16 cellular contexts compared by ENCODE assay signal in the genomic region with DNA sequence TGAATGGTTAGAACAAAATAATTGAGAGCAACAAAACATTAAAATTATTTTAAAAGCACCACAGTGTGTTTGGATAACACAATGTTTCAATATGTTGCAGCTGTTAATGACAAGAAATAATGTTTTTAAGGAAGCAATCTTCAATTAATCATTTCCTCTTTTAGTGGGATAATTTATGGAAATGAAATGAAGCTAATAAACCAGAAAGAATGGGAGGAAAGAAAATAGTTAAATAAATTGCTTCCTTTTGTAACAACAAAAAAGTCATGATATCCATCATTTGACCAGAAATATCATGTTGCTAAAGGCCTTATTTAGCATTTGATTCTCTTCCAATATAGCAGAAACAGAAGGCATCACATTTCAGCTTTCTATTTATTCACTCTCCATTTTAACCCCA.
DNase-seq lines count a peak whose midpoint lies in the region; ATAC-seq, FAIRE-seq and TF ChIP-seq lines count a peak whose summit lies in the region.
"Had no signal": no experiment of that assay in that cellular context is flagged by ENCODE, and none has a peak within 500 bp of the region (broad histone marks: within the 10 kb centered on the region; RNA-seq: fewer than 3 reads in every experiment).

No MANE protein-coding gene starts in this region.

- H4K8ac ChIP-seq in H9 (replicated peaks; ENCODE audit: insufficient read length, low read depth, low read length) = no peak overlapping the region

- no peak overlapping the region for H3K18ac ChIP-seq in H9 (ENCODE audit: insufficient read length, low read depth, low read length)

- TF ChIP-seq CTCF in A673 (conservative IDR thresholded peaks at IDR 0.05; ENCODE audit: low read depth, low read length) (no peak), endothelial cell of umbilical vein (IDR thresholded peaks at IDR 0.05; ENCODE audit: extremely low read depth in 1 of 2, insufficient read depth in 1 of 2, low read depth in 1 of 2, low read length in 2 of 2) (no peak), H9 (conservative IDR thresholded peaks at IDR 0.05) (no peak)

- H4K91ac ChIP-seq in H9 (ENCODE audit: insufficient read length, low read depth, low read length) = no peak overlapping the region

- H2AFZ ChIP-seq in endothelial cell of umbilical vein (ENCODE audit: low read depth, low read length) (no peak overlapping the region), H9 (ENCODE audit: low read length) (no peak overlapping the region)

- no peak overlapping the region for H3K27ac Mint-ChIP-seq in H9
- H3K27ac Mint-ChIP-seq: CD14-positive monocyte; CD8-positive, alpha-beta T cell had no signal

- dilution Hi-C loops in endothelial cell of umbilical vein (cut with MboI; ENCODE audit: extremely low pct_ligation_motif_present, low sequenced_read_pairs) = no loop called here

- H3K56ac ChIP-seq in H9 (ENCODE audit: insufficient read length, low read depth, low read length) = no peak overlapping the region

- no peak overlapping the region for H3T11ph ChIP-seq in H9 (ENCODE audit: low read length)

- POLR2A ChIA-PET in A673 (lab: Charles Lee; ENCODE audit: low non-redundant PET) = interaction anchor here (0.5 kb wide), 1 partner anchor 166 kb away, joined by 6 read pairs; no protein-coding TSS in a partner anchor
- POLR2A ChIA-PET in endothelial cell of umbilical vein (lab: Charles Lee) = no interaction called here

- no peaks in the 10 kb centered on the region for H3K27me3 Mint-ChIP-seq in H9 (ENCODE audit: low read depth)

- no peaks in the 10 kb centered on the region for H3K9me3 ChIP-seq in A673 (ENCODE audit: low read depth, low read length, poor library complexity, severe bottlenecking)
- H3K9me3 ChIP-seq in endothelial cell of umbilical vein (replicated peaks; ENCODE audit: control insufficient read depth, insufficient read depth, low read length) = no peaks in the 10 kb centered on the region
- no peaks in the 10 kb centered on the region for H3K9me3 ChIP-seq in H9 (ENCODE audit: control insufficient read depth, low read depth, low read length)

- no peak overlapping the region for H2BK5ac ChIP-seq in H9 (ENCODE audit: insufficient read length, low read length)

- H3K27me3 ChIP-seq in A673 (replicated peaks; ENCODE audit: insufficient read depth, low read depth, low read length, poor library complexity) (no peaks in the 10 kb centered on the region), endothelial cell of umbilical vein (ENCODE audit: control insufficient read depth in 2 of 2, insufficient read depth in 2 of 2, low read length in 2 of 2) (no peaks in the 10 kb centered on the region), H9 (ENCODE audit: insufficient read depth, low read length) (no peaks in the 10 kb centered on the region)

- no peak overlapping the region for H2AK5ac ChIP-seq in H9 (ENCODE audit: insufficient read length, low read length)

- no peak overlapping the region for H3K23ac ChIP-seq in H9 (ENCODE audit: insufficient read length, low read depth, low read length)

- no peak overlapping the region for H3K9ac ChIP-seq in endothelial cell of umbilical vein (replicated peaks; ENCODE audit: extremely low read depth, insufficient read depth, low read length)
- no peak overlapping the region for H3K9ac ChIP-seq in H9 (ENCODE audit: extremely low read depth, insufficient read length, low read length)

- H3K4me2 ChIP-seq in endothelial cell of umbilical vein (ENCODE audit: insufficient read depth, low read length) (no peak overlapping the region), H9 (ENCODE audit: insufficient read depth, insufficient read length, low read length) (no peak overlapping the region)

- ATAC-seq in GM21528 (IDR thresholded peaks at IDR 0.05; ENCODE audit: low FRiP score, unreplicated experiment) = no peak
- ATAC-seq: CD8-positive, alpha-beta T cell had no signal

- H3K4me3 ChIP-seq in A673 (ENCODE audit: low read depth, low read length, poor library complexity, severe bottlenecking) = no peak overlapping the region
- no peak overlapping the region for H3K4me3 ChIP-seq in endothelial cell of umbilical vein (replicated peaks in 1 of 3; ENCODE audit: insufficient read depth in 1 of 3, low read depth in 1 of 3, low read length in 3 of 3)

- H2BK20ac ChIP-seq in H9 (ENCODE audit: low read depth, low read length, poor library complexity, severe bottlenecking) = no peak overlapping the region

- no peak for TF ChIP-seq POLR2A in H54 (IDR thresholded peaks at IDR 0.05; ENCODE audit: low read depth, low read length)
- TF ChIP-seq POLR2A in endothelial cell of umbilical vein (IDR thresholded peaks at IDR 0.05; ENCODE audit: low read depth, low read length) = no peak

- CTCF ChIA-PET in A673 (lab: Charles Lee) = no interaction called here
- CTCF ChIA-PET in endothelial cell of umbilical vein (lab: Charles Lee) = interaction anchor here (0.7 to 1.8 kb wide), 4 partner anchors 13 to 1054 kb away, joined by 3 to 6 read pairs (median 4); no protein-coding TSS in a partner anchor

- H3K4me1 ChIP-seq in A673 (ENCODE audit: insufficient read depth, low read length, poor library complexity, severe bottlenecking) (peaks cover 29% of the 10 kb centered on the region), endothelial cell of umbilical vein (ENCODE audit: control insufficient read depth, extremely low read depth, insufficient read depth, low read length) (no peaks in the 10 kb centered on the region), H9 (ENCODE audit: insufficient read depth, low read length) (no peaks in the 10 kb centered on the region)

- peaks cover 6 to 8% (median 6%) of the 10 kb centered on the region in 3 experiments; a peak in 6 of 7 replicates for H3K36me3 Mint-ChIP-seq in H9 (ENCODE audit: insufficient read depth in 1 of 3, low read depth in 3 of 3)
- H3K36me3 Mint-ChIP-seq: CD14-positive monocyte; CD8-positive, alpha-beta T cell had no signal

- no peak overlapping the region for H2BK120ac ChIP-seq in H9 (ENCODE audit: low read depth, low read length, poor library complexity, severe bottlenecking)

- H4K5ac ChIP-seq in H9 (ENCODE audit: insufficient read length, low read depth, low read length) = no peak overlapping the region

- BruUV-seq in A673 (replicated peaks; lab: Mats Ljungman, UMichigan) = no TSS peak
- BruUV-seq in endothelial cell of umbilical vein (replicated peaks; lab: Mats Ljungman, UMichigan) = no TSS peak

- H3K9me3 Mint-ChIP-seq in H9 = no peaks in the 10 kb centered on the region
- H3K9me3 Mint-ChIP-seq: CD8-positive, alpha-beta T cell had no signal

- peak; percentile 87 for DNase-seq in A673 (ENCODE audit: low spot score)
- DNase-seq in H54 (ENCODE audit: insufficient read length, low spot score) = no peak
- peak; percentile 53 for DNase-seq in endothelial cell of umbilical vein (ENCODE audit: low read depth, low spot score)
- peak; percentile 28 for DNase-seq in myocyte (ENCODE audit: low read depth)
- no peak for DNase-seq in T1000 (lab: John Stamatoyannopoulos, UW)
- no peak for DNase-seq in H9
- DNase-seq: CD8-positive, alpha-beta T cell; COR-L47; DMS153; DMS79 treated with DMSO at 0.1 percent for 48 hours; GF-D8; H7 had no signal

- H3K23me2 ChIP-seq in H9 (ENCODE audit: insufficient read length, low read depth, low read length, poor library complexity, severe bottlenecking) = no peaks in the 10 kb centered on the region

- no peaks in the 10 kb centered on the region for H3K4me1 Mint-ChIP-seq in H9
- H3K4me1 Mint-ChIP-seq: CD14-positive monocyte had no signal

- no peaks in the 10 kb centered on the region for H3K36me3 ChIP-seq in A673 (ENCODE audit: insufficient read depth, low read length, poor library complexity, severe bottlenecking)
- H3K36me3 ChIP-seq in endothelial cell of umbilical vein (ENCODE audit: control insufficient read depth in 2 of 2, extremely low read depth in 1 of 2, insufficient read depth in 2 of 2, low read length in 2 of 2) = no peaks in the 10 kb centered on the region

- intact Hi-C loops in A673 (cut with micrococcal nuclease; ENCODE audit: unreplicated experiment) (no loop called here), endothelial cell of umbilical vein (cut with micrococcal nuclease) (loop anchor here (10.0 kb wide), 1 partner anchor 1495 kb away; no protein-coding TSS in a partner anchor)

- no peak overlapping the region for H2BK15ac ChIP-seq in H9 (ENCODE audit: low read depth, low read length)

- no peak overlapping the region for H2BK12ac ChIP-seq in H9 (ENCODE audit: insufficient read length, low read depth, low read length)

- no peak overlapping the region for H3K14ac ChIP-seq in H9 (ENCODE audit: insufficient read depth, low read length)

- H3K79me2 ChIP-seq in endothelial cell of umbilical vein (ENCODE audit: control insufficient read depth, insufficient read depth, low read length) (no peaks in the 10 kb centered on the region), H9 (ENCODE audit: insufficient read depth, low read length) (no peaks in the 10 kb centered on the region)

- no peak overlapping the region for H3K4me3 Mint-ChIP-seq in H9
- H3K4me3 Mint-ChIP-seq: CD14-positive monocyte; CD8-positive, alpha-beta T cell had no signal

- H3K79me1 ChIP-seq in H9 (ENCODE audit: insufficient read depth, low read depth, low read length, poor library complexity, severe bottlenecking) = no peaks in the 10 kb centered on the region

- peak; percentile 48 for FAIRE-seq in H54 (lab: Jason Lieb, UNC)
- no peak for FAIRE-seq in endothelial cell of umbilical vein (lab: Jason Lieb, UNC)
- FAIRE-seq: A204.1, D721Med had no signal

- no peak overlapping the region for H3K27ac ChIP-seq in A673 (ENCODE audit: low read depth, low read length, poor library complexity, severe bottlenecking)
- H3K27ac ChIP-seq in endothelial cell of umbilical vein (ENCODE audit: insufficient read depth, low read depth, low read length) = no peak overlapping the region
- H3K27ac ChIP-seq in H9 (ENCODE audit: insufficient read length, low read depth, low read length) = no peak overlapping the region

- no peaks in the 10 kb centered on the region for H4K20me1 ChIP-seq in endothelial cell of umbilical vein (replicated peaks; ENCODE audit: control insufficient read depth, extremely low read depth, insufficient read depth, low read length)
- no peaks in the 10 kb centered on the region for H4K20me1 ChIP-seq in H9 (ENCODE audit: control insufficient read depth, insufficient read depth, insufficient read length)

- no peak overlapping the region for H3K4ac ChIP-seq in H9 (ENCODE audit: low read depth, low read length)

- H3K9me1 ChIP-seq in endothelial cell of umbilical vein (replicated peaks; ENCODE audit: control insufficient read depth, extremely low read depth, insufficient read depth, low read length) = no peaks in the 10 kb centered on the region

TF ChIP-seq in endothelial cell of umbilical vein, 7 proteins besides CTCF, POLR2A, EP300 and RAD21 (continues in another document):
- TF ChIP-seq, protein P1, sequence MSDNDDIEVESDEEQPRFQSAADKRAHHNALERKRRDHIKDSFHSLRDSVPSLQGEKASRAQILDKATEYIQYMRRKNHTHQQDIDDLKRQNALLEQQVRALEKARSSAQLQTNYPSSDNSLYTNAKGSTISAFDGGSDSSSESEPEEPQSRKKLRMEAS (IDR thresholded peaks at IDR 0.05; ENCODE audit: insufficient read depth, insufficient read length) = no peak
- TF ChIP-seq GATA2 (IDR thresholded peaks at IDR 0.05; ENCODE audit: insufficient read depth, insufficient read length, low read depth, low read length) (no peak), FOS (IDR thresholded peaks at IDR 0.05; ENCODE audit: borderline replicate concordance, insufficient read depth, low read length) (no peak), EZH2 (IDR thresholded peaks at IDR 0.05; ENCODE audit: borderline replicate concordance, low read depth, low read length, severe bottlenecking) (no peak)

Comparison
In these comparisons a context has a peak if more than half of its experiments do, and no peak if none do; other contexts are left out.
1. DNase-seq: peak in A673 (single experiment), endothelial cell of umbilical vein (single experiment) and myocyte (single experiment); none in H54 (single experiment), T1000 (single experiment) and H9 (single experiment).